Comparison of ENCODE assay signal across 21 cellular contexts in genomic region chr13:51501096-51501495, GRCh38.
"Had no signal": no experiment of that assay in that cellular context is flagged by ENCODE, and none has a peak within 500 bp of the region (broad histone marks: within the 10 kb centered on the region; RNA-seq: fewer than 3 reads in every experiment).

No MANE protein-coding gene starts in this region.

- H3K27ac Mint-ChIP-seq: activated naive CD4-positive, alpha-beta T cell treated with anti-CD3 and anti-CD28 coated beads for 36 hours; progenitor cell of endocrine pancreas had no signal

- H3K9me3 Mint-ChIP-seq: activated naive CD4-positive, alpha-beta T cell treated with anti-CD3 and anti-CD28 coated beads for 36 hours; activated T-helper 2 cell treated with anti-CD3 and anti-CD28 coated beads, Interferon-gamma antibody, Interleukin-2, Interleukin-4, amounts not matched to agents 10 μg/mL and 5 μg/mL and 100 μg/mL, durations not matched to agents 14 hours and 24 hours and 36 hours had no signal

- DNase-seq: activated CD4-positive, alpha-beta T cell treated with anti-CD3 and anti-CD28 coated beads, Interleukin-2, amount 50 U/mL, for 48 hours; activated naive CD4-positive, alpha-beta T cell treated with anti-CD3 and anti-CD28 coated beads for 36 hours; aorta; cerebellar nuclear complex; cortex of kidney; effector memory CD4-positive, alpha-beta T cell; esophagus squamous epithelium; foreskin melanocyte; glutamatergic neuron; hippocampal formation; islet precursor cell; left colon; midbrain; stimulated activated CD4-positive, alpha-beta T cell treated with anti-CD3 and anti-CD28 coated beads, Interleukin-2, amount 100 ng/mL, for 24 hours; SW 1271; T-helper 2 cell; upper lobe of left lung had no signal

- H3K4me1 ChIP-seq: esophagus squamous epithelium, right atrium auricular region, testis, upper lobe of left lung had no signal

- H3K27ac ChIP-seq: esophagus squamous epithelium, right atrium auricular region, testis, upper lobe of left lung had no signal

- H3K4me3 ChIP-seq: esophagus squamous epithelium, right atrium auricular region, testis, upper lobe of left lung had no signal

- H3K4me3 Mint-ChIP-seq: activated naive CD4-positive, alpha-beta T cell treated with anti-CD3 and anti-CD28 coated beads for 36 hours had no signal

- H3K9me3 ChIP-seq: esophagus squamous epithelium, right atrium auricular region, testis, upper lobe of left lung had no signal

- ATAC-seq: left colon had no signal

- H3K27me3 ChIP-seq: esophagus squamous epithelium, right atrium auricular region, testis, upper lobe of left lung had no signal

- H3K36me3 ChIP-seq: esophagus squamous epithelium, right atrium auricular region, upper lobe of left lung had no signal
